9 cellular contexts compared by ENCODE assay signal in the genomic region with DNA sequence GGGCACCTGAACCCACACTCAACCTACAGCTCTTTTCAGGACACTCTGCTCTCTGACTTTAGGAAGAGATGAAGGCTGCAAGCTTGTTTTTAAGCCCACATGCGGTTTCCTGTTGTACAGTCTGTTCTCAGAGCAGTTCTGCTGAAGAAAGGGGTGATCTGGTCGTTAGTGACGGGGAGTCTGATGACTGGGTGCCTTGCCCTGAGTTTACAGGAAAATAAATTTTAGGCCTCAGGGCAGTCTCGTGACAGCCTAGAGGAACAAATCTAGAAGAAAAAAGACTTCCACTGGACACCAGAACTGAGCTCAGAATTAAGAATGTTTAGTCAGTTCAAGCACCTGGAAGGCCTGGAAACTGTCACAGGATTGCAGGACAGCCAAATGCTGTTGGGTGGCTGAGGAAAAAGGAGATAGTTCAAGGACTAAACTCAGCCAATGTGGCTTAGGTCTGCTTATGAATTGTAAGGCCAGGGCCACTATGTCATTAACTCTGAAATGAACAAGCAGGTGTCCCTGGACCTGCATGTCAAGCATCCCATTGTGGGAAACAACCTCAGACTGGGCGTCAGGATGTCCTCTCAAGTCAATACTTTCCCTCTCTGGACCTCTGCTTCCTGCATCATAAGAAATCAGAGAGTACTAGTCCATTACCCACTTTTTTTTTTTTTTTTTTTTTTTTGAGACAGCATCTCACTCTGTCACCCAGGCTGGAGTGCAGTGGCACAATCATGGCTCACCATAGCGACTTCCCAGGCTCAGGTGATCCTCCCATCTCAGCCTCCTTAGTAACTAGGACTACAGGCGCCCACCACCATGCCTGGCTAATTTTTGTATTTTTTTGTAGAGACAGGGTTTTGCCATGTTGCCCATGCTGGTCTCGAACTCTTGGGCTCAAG.
DNase-seq lines count a peak whose midpoint lies in the region; ATAC-seq and TF ChIP-seq lines count a peak whose summit lies in the region.
"Had no signal": no experiment of that assay in that cellular context is flagged by ENCODE, and none has a peak within 500 bp of the region (broad histone marks: within the 10 kb centered on the region; RNA-seq: fewer than 3 reads in every experiment).

No MANE protein-coding gene starts in this region.

- TF ChIP-seq CTCF in GM13977 (IDR thresholded peaks at IDR 0.05; ENCODE audit: extremely low read depth, insufficient read depth, missing control alignments), result no peak

- ATAC-seq in HG03095 (IDR thresholded peaks at IDR 0.05; ENCODE audit: unreplicated experiment) (no peak), GM18498 (IDR thresholded peaks at IDR 0.05; ENCODE audit: unreplicated experiment) (no peak)

- DNase-seq in GM13977 (ENCODE audit: low spot score) (peak; percentile 46), amygdala (lab: John Stamatoyannopoulos, UW) (no peak), globus pallidus (ENCODE audit: low spot score) (no peak)
- DNase-seq in activated CD4-positive, alpha-beta T cell treated with anti-CD3 and anti-CD28 coated beads, Interleukin-2, amount 50 U/mL, for 48 hours, result peak; percentile 55 to 65
- peak; percentile 69 for DNase-seq in effector CD4-positive, alpha-beta T cell
- peak; percentile 37 for DNase-seq in stimulated activated CD4-positive, alpha-beta T cell treated with anti-CD3 and anti-CD28 coated beads, Interleukin-4, amount 100 ng/mL, for 1 hour
- DNase-seq: SIG-M5 had no signal

- in situ Hi-C loops in GM13977 (cut with MboI; ENCODE audit: low pct_unique_long_range_greater_than_20kb, low sequenced_read_pairs, unreplicated experiment), result no loop called here

Comparison
In these comparisons a context has a peak if more than half of its experiments do, and no peak if none do; other contexts are left out.
1. DNase-seq: peak in GM13977 (single experiment), activated CD4-positive, alpha-beta T cell treated with anti-CD3 and anti-CD28 coated beads, Interleukin-2, amount 50 U/mL, for 48 hours (2 of 2), effector CD4-positive, alpha-beta T cell (single experiment) and stimulated activated CD4-positive, alpha-beta T cell treated with anti-CD3 and anti-CD28 coated beads, Interleukin-4, amount 100 ng/mL, for 1 hour (single experiment); none in amygdala (0 of 56) and globus pallidus (single experiment).